8 cellular contexts compared by ENCODE assay signal in the genomic region with DNA sequence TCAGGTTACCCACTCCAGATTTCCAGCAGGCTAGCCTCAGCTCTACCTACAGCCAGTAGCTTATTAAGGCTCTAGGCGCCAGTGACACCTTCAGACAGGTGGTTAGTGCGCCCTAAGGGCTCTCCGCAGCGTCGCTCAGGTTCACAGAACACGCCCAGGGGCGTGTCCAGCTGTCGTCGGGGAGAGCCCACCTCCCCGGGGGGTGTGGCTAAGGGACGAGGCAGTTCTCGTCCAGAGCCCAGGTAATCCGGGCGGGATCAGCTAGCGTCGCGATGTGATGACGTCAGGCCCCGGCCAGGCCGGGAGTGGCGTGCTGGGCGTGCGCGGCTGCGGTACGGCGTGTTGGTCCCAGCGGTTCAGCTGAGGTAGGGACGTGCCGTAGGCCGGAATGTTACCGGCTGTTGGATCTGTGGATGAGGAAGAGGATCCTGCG. TPM values are rescaled to one million over a fixed set of nuclear protein-coding genes. Genes with fewer than 3 reads are reported as not detected.
DNase-seq lines count a peak whose midpoint lies in the region; ATAC-seq and TF ChIP-seq lines count a peak whose summit lies in the region.
"Not testable (repeated sequence)": the region's sequence is repeated elsewhere in the genome, so short reads cannot be mapped to it uniquely, and the experiment has no call there.

Gene ZNG1E, plus strand, starts transcription at position 340 of the 433 bp plus-strand sequence. Its CDS starts 49 bp downstream, at position 389.

- H3K27me3 ChIP-seq in heart left ventricle; aorta (ENCODE audit: control insufficient read depth in 1 of 2, insufficient read depth in 2 of 2, low read length in 1 of 2): not testable (repeated sequence)

- not testable (repeated sequence) for H3K36me3 Mint-ChIP-seq in naive thymus-derived CD8-positive, alpha-beta T cell

- H3K27me3 Mint-ChIP-seq in naive thymus-derived CD8-positive, alpha-beta T cell, result not testable (repeated sequence)

- not testable (repeated sequence) for H3K4me1 ChIP-seq in heart left ventricle; aorta (ENCODE audit: control insufficient read depth in 1 of 2, insufficient read depth in 2 of 2, low read length in 2 of 2)

- not testable (repeated sequence) for H3K9me3 ChIP-seq in heart left ventricle; aorta (ENCODE audit: control insufficient read depth, low read length)

- intact Hi-C loops in heart left ventricle (cut with DNase I); aorta (cut with DNase I): not testable (repeated sequence)

- not testable (repeated sequence) for H3K9me3 Mint-ChIP-seq in naive thymus-derived CD8-positive, alpha-beta T cell

- not testable (repeated sequence) for TF ChIP-seq POLR2A in heart left ventricle (IDR thresholded peaks at IDR 0.05)

- ATAC-seq in heart left ventricle; naive thymus-derived CD8-positive, alpha-beta T cell; aorta (ENCODE audit: low FRiP score): not testable (repeated sequence)

- DNase-seq in GM20000 (ENCODE audit: low spot score) (peak; percentile 0), RWPE1 (ENCODE audit: low spot score) (peak; percentile 41), activated T-cell treated with anti-CD3 and anti-CD28 coated beads for 1 hour (ENCODE audit: low read depth) (peak; percentile 45), cerebellar cortex (ENCODE audit: low spot score) (peak; percentile 48), heart left ventricle (peak; percentile 15 to 72 (median 44)), aorta (peak in 1 of 2 donors; percentile 58)
- peak; percentile 34 to 86 (median 73) for DNase-seq in naive thymus-derived CD8-positive, alpha-beta T cell
- peak; percentile 54 for DNase-seq in stimulated activated CD4-positive, alpha-beta T cell treated with anti-CD3 and anti-CD28 coated beads, Interleukin-2, amount 100 ng/mL, for 4 hours (ENCODE audit: low read depth)

- H3K27ac Mint-ChIP-seq in naive thymus-derived CD8-positive, alpha-beta T cell, result peak within 1 kb of the TSS in 9 of 10 donors; percentile 24 to 93 (median 84)

- POLR2A ChIA-PET in RWPE1 (lab: Yijun Ruan, JAX; ENCODE audit: low non-redundant PET); naive thymus-derived CD8-positive, alpha-beta T cell (lab: Charles Lee): not testable (repeated sequence)

- not testable (repeated sequence) for H3K4me1 Mint-ChIP-seq in naive thymus-derived CD8-positive, alpha-beta T cell

- H3K4me3 Mint-ChIP-seq in naive thymus-derived CD8-positive, alpha-beta T cell, result peak within 1 kb of the TSS; percentile 66 to 82 (median 75)

- CTCF ChIA-PET in RWPE1 (lab: Yijun Ruan, JAX), result not testable (repeated sequence)

- not testable (repeated sequence) for H3K36me3 ChIP-seq in heart left ventricle; aorta (ENCODE audit: control insufficient read depth in 1 of 2, insufficient read depth in 2 of 2, low read length in 1 of 2)

- peak within 1 kb of the TSS; percentile 16 to 65 (median 55) for H3K4me3 ChIP-seq in heart left ventricle
- not testable (repeated sequence) for H3K4me3 ChIP-seq in aorta (ENCODE audit: low read length in 2 of 2)

- WGBS in heart left ventricle, 4 donors, result 0 to 4% (median 0%) methylated on average over 2 to 25 of the region's 33 CpGs
- WGBS in aorta, 2 donors, result 0% methylated on average over 25 of the region's 33 CpGs; no CpG with 5 or more reads in 1 of the 2 donors

- H3K27ac ChIP-seq in RWPE1, result not testable (repeated sequence)
- peak within 1 kb of the TSS in 9 of 12 donors; percentile 33 to 76 (median 65) for H3K27ac ChIP-seq in heart left ventricle
- peak within 1 kb of the TSS in 1 of 2 donors; percentile 71 for H3K27ac ChIP-seq in aorta (ENCODE audit: low read depth in 1 of 2, low read length in 2 of 2)

- not testable (repeated sequence) for TF ChIP-seq CTCF in GM20000 (IDR thresholded peaks at IDR 0.05; ENCODE audit: extremely low read depth, missing control alignments); RWPE1 (conservative IDR thresholded peaks at IDR 0.05; ENCODE audit: low read depth); heart left ventricle (IDR thresholded peaks at IDR 0.05)

RNA-seq across cellular contexts. Expression of gene ZNG1E, which starts in this region (rescaled TPM):
- total RNA-seq in heart left ventricle, result 10 to 100 TPM in 8 of 9 donors, 1 to 10 TPM in 1; 7.8 to 26.7 (median 15.3) TPM
- polyA plus RNA-seq in heart left ventricle, result 10 to 100 TPM; 23.7 to 30.8 TPM
- 10 to 100 TPM; 68.7 to 74.7 TPM for total RNA-seq in naive thymus-derived CD8-positive, alpha-beta T cell
- 10 to 100 TPM; 21.4 to 30.2 (median 27.1) TPM for polyA plus RNA-seq in naive thymus-derived CD8-positive, alpha-beta T cell
- 10 to 100 TPM; 32.3 to 51.1 TPM for total RNA-seq in aorta
- 10 to 100 TPM; 46.5 to 49.8 TPM for polyA plus RNA-seq in aorta
